In genomic region chr1:212235848-212236247, GRCh38 we compare ENCODE assay signal across 26 cellular contexts. TPM values are rescaled to one million over a fixed set of nuclear protein-coding genes. Genes with fewer than 3 reads are reported as not detected.
DNase-seq lines count a peak whose midpoint lies in the region; ATAC-seq, FAIRE-seq and TF ChIP-seq lines count a peak whose summit lies in the region.
"Had no signal": no experiment of that assay in that cellular context is flagged by ENCODE, and none has a peak within 500 bp of the region (broad histone marks: within the 10 kb centered on the region; RNA-seq: fewer than 3 reads in every experiment).

No MANE protein-coding gene starts in this region.

- H3K79me2 ChIP-seq in HepG2 (ENCODE audit: insufficient read depth, low read length) (no peaks in the 10 kb centered on the region), K562 (ENCODE audit: control insufficient read depth, insufficient read depth, low read length) (no peaks in the 10 kb centered on the region)

- H3K9me3 ChIP-seq in liver (ENCODE audit: control insufficient read depth in 4 of 4, low read length in 3 of 4) (no peaks in the 10 kb centered on the region), HepG2 (ENCODE audit: low read length) (no peaks in the 10 kb centered on the region), K562 (replicated peaks; ENCODE audit: control insufficient read depth, insufficient read depth, low read depth, low read length) (no peaks in the 10 kb centered on the region), psoas muscle (no peaks in the 10 kb centered on the region), tibial nerve (no peaks in the 10 kb centered on the region)
- H3K9me3 ChIP-seq: lower lobe of right lung, uterus had no signal

- DNase-seq in HepG2 (ENCODE audit: low spot score): no peak
- no peak for DNase-seq in K562 (ENCODE audit: extremely low read depth in 1 of 4, low spot score in 3 of 4)
- no peak for DNase-seq in psoas muscle
- DNase-seq in tibial nerve (ENCODE audit: low spot score in 2 of 2): no peak
- no peak for DNase-seq in dermis blood vessel endothelial cell
- DNase-seq: activated CD4-positive, CD25-positive, alpha-beta regulatory T cell; activated naive CD4-positive, alpha-beta T cell treated with anti-CD3 and anti-CD28 coated beads, Interleukin-2, amount 10 ng/mL, durations not matched to agents 7 days and 5 days; activated T-cell treated with anti-CD3 and anti-CD28 coated beads, Interleukin-2, amount 50 U/mL, for 4 hours; caudate nucleus; CD8-positive, alpha-beta T cell; DMS153; hippocampal formation; lower lobe of right lung; naive B cell; NCI-H1417; NCI-H2107; NCI-H510A treated with DMSO at 0.1 percent for 48 hours; occipital lobe; stimulated activated CD4-positive, alpha-beta T cell treated with anti-CD3 and anti-CD28 coated beads, Interleukin-12 subunit alpha, Interleukin-12 subunit beta, amount 100 ng/mL, for 4 hours; uterus had no signal

- H3K27ac ChIP-seq in liver (ENCODE audit: low read depth in 1 of 2, low read length in 2 of 2) (peak overlapping the region; percentile 45 to 82), HepG2 (ENCODE audit: extremely low read length, insufficient read depth, low read length) (no peak overlapping the region), K562 (ENCODE audit: extremely low read depth, low read depth, low read length) (no peak overlapping the region), psoas muscle (peak overlapping the region; percentile 90), tibial nerve (no peak overlapping the region)
- H3K27ac ChIP-seq: lower lobe of right lung had no signal

- in situ Hi-C loops in HepG2 (cut with HindIII; ENCODE audit: extremely low pct_ligation_motif_present, low pct_unique_long_range_greater_than_20kb): no loop called here
- in situ Hi-C loops in K562 (cut with MboI): no loop called here

- POLR2A ChIA-PET in HepG2 (lab: Yijun Ruan, JAX) (interaction anchor here (2.5 to 2.7 kb wide), 2 partner anchors 21 to 49 kb away, joined by 9 read pairs; no protein-coding TSS in a partner anchor), K562 (lab: Yijun Ruan, JAX) (interaction anchor here (0.6 to 1.9 kb wide), 6 partner anchors 10 to 374 kb away, joined by 3 to 8 read pairs (median 4); no protein-coding TSS in a partner anchor)

- H3K9ac ChIP-seq in liver (ENCODE audit: low read depth in 1 of 2, low read length in 2 of 2) (no peak overlapping the region), HepG2 (ENCODE audit: insufficient read depth, low read depth, low read length) (no peak overlapping the region), K562 (ENCODE audit: insufficient read depth in 1 of 2, low read depth in 2 of 2, low read length in 2 of 2) (peak overlapping the region in 1 of 2 experiments; percentile 59; a peak in 1 of 4 replicates)

- CTCF ChIA-PET in HepG2 (lab: Yijun Ruan, JAX; ENCODE audit: low intra/inter-chr PET ratio, low total read pairs): no interaction called here
- CTCF ChIA-PET in K562 (lab: Yijun Ruan, JAX; ENCODE audit: low intra/inter-chr PET ratio): no interaction called here

- BruUV-seq in HepG2 (replicated peaks; lab: Mats Ljungman, UMichigan): no TSS peak
- no TSS peak for BruUV-seq in K562 (replicated peaks; lab: Mats Ljungman, UMichigan)

- TF ChIP-seq POLR2A in HepG2 (IDR thresholded peaks at IDR 0.05; ENCODE audit: insufficient read depth in 1 of 2, low read depth in 2 of 2, low read length in 2 of 2) (no peak), K562 (conservative IDR thresholded peaks at IDR 0.05) (no peak), tibial nerve (IDR thresholded peaks at IDR 0.05) (no peak)

- TF ChIP-seq EP300 in HepG2 (IDR thresholded peaks at IDR 0.05; ENCODE audit: low read depth in 2 of 2, low read length in 2 of 2): no peak
- no peak for TF ChIP-seq EP300 in HepG2 (CRISPR knock-in tag; IDR thresholded peaks at IDR 0.05; ENCODE audit: borderline replicate concordance)
- no peak for TF ChIP-seq EP300 in K562 (IDR thresholded peaks at IDR 0.05; ENCODE audit: low read length)
- TF ChIP-seq EP300 in tibial nerve (IDR thresholded peaks at IDR 0.05): no peak

- H3K27me3 ChIP-seq in liver (ENCODE audit: control insufficient read depth in 4 of 4, insufficient read depth in 4 of 4, low read length in 3 of 4) (no peaks in the 10 kb centered on the region), HepG2 (ENCODE audit: control insufficient read depth in 1 of 2, insufficient read depth in 2 of 2, low read length in 2 of 2) (no peaks in the 10 kb centered on the region; a peak in 1 of 5 replicates), K562 (ENCODE audit: control insufficient read depth in 2 of 2, insufficient read depth in 2 of 2, low read length in 2 of 2) (no peaks in the 10 kb centered on the region), psoas muscle (ENCODE audit: insufficient read depth in 3 of 3, low read length in 2 of 3) (no peaks in the 10 kb centered on the region), tibial nerve (no peaks in the 10 kb centered on the region)
- H3K27me3 ChIP-seq: uterus had no signal

- FAIRE-seq in HepG2 (lab: Jason Lieb, UNC) (no peak), K562 (lab: Jason Lieb, UNC) (no peak)
- FAIRE-seq: G401.6, RCC 7860 had no signal

- WGBS in liver: 89% methylated on average over 5 of the region's 5 CpGs
- WGBS in HepG2 (ENCODE audit: low lambda C conversion rate): 30% methylated on average over 3 of the region's 5 CpGs
- 34% methylated on average over 5 of the region's 5 CpGs for WGBS in K562 (ENCODE audit: insufficient coverage, low coverage, missing lambda C conversion rate)
- WGBS in psoas muscle, 3 donors: 67 to 77% (median 75%) methylated on average over 5 of the region's 5 CpGs
- 73 to 75% methylated on average over 5 of the region's 5 CpGs for WGBS in tibial nerve, 2 donors

- no peaks in the 10 kb centered on the region for H3K36me3 ChIP-seq in liver (ENCODE audit: control insufficient read depth in 4 of 4, insufficient read depth in 3 of 4, low read depth in 1 of 4, low read length in 3 of 4)
- no peaks in the 10 kb centered on the region for H3K36me3 ChIP-seq in HepG2 (replicated peaks in 1 of 2; ENCODE audit: control insufficient read depth in 1 of 2, insufficient read depth in 2 of 2, low read length in 2 of 2)
- H3K36me3 ChIP-seq in K562 (ENCODE audit: control insufficient read depth, insufficient read depth, low read length): no peaks in the 10 kb centered on the region
- no peaks in the 10 kb centered on the region for H3K36me3 ChIP-seq in psoas muscle (ENCODE audit: insufficient read depth in 1 of 2, low read depth in 1 of 2)
- no peaks in the 10 kb centered on the region for H3K36me3 ChIP-seq in tibial nerve
- H3K36me3 ChIP-seq: lower lobe of right lung, uterus had no signal

- intact Hi-C loops in HepG2 (cut with micrococcal nuclease; ENCODE audit: unreplicated experiment) (no loop called here), K562 (cut with micrococcal nuclease) (loop anchor here (5.0 kb wide), 1 partner anchor 84 kb away; no protein-coding TSS in a partner anchor), psoas muscle (cut with DNase I) (loop anchor here (5.0 kb wide), 2 partner anchors 46 to 119 kb away; no protein-coding TSS in a partner anchor)

- H3K9me1 ChIP-seq in K562 (ENCODE audit: control insufficient read depth, insufficient read depth, low read length): no peaks in the 10 kb centered on the region

- TF ChIP-seq RAD21 in liver (IDR thresholded peaks at IDR 0.05): no peak
- TF ChIP-seq RAD21 in HepG2 (CRISPR knock-in tag; IDR thresholded peaks at IDR 0.05): no peak
- no peak for TF ChIP-seq RAD21 in K562 (CRISPR knock-in tag; conservative IDR thresholded peaks at IDR 0.05 in 1 of 2, IDR thresholded peaks at IDR 0.05 in 1 of 2)

- H2AFZ ChIP-seq in HepG2 (ENCODE audit: low read length): no peak overlapping the region
- H2AFZ ChIP-seq in K562 (ENCODE audit: low read depth, low read length): peak overlapping the region; percentile 21

- ATAC-seq in HepG2 (no peak), K562 (no peak), psoas muscle (no peak), HG03469 (IDR thresholded peaks at IDR 0.05; ENCODE audit: unreplicated experiment) (no peak)
- ATAC-seq: activated T-cell treated with anti-CD3 and anti-CD28 coated beads, Interleukin-2, amount 50 U/mL, for 4 hours; CD8-positive, alpha-beta T cell; GM23338; lower lobe of right lung; SK-N-SH treated with all-trans-retinoic acid at 6 μM for 48 hours had no signal

- TF ChIP-seq CTCF in liver (IDR thresholded peaks at IDR 0.05; ENCODE audit: low read depth, low read length, missing input control): no peak
- no peak for TF ChIP-seq CTCF in HepG2 (CRISPR knock-in tag; IDR thresholded peaks at IDR 0.05)
- no peak for TF ChIP-seq CTCF in K562 (IDR thresholded peaks at IDR 0.05 in 2 of 3, conservative IDR thresholded peaks at IDR 0.05 in 1 of 3; ENCODE audit: insufficient read depth in 2 of 3, low read depth in 1 of 3, low read length in 3 of 3)
- no peak for TF ChIP-seq CTCF in psoas muscle (IDR thresholded peaks at IDR 0.05)
- no peak for TF ChIP-seq CTCF in tibial nerve (IDR thresholded peaks at IDR 0.05)

- H3K4me2 ChIP-seq in HepG2 (ENCODE audit: low read depth, low read length): no peak overlapping the region
- H3K4me2 ChIP-seq in K562 (ENCODE audit: insufficient read depth, low read length): no peak overlapping the region
- H3K4me2 ChIP-seq: GM23338 had no signal

- H3K4me1 ChIP-seq in liver (ENCODE audit: control insufficient read depth in 4 of 4, insufficient read depth in 4 of 4, low read length in 3 of 4): peaks cover 5 to 22% (median 8%) of the 10 kb centered on the region in 4 donors
- peaks cover 51% of the 10 kb centered on the region for H3K4me1 ChIP-seq in HepG2 (ENCODE audit: insufficient read depth, low read length)
- peaks cover 24 to 58% of the 10 kb centered on the region in 2 experiments for H3K4me1 ChIP-seq in K562 (replicated peaks in 1 of 2; ENCODE audit: control insufficient read depth in 2 of 2, insufficient read depth in 2 of 2, low read length in 2 of 2)
- peaks cover 60% of the 10 kb centered on the region for H3K4me1 ChIP-seq in psoas muscle
- peaks cover 0 to 12% (median 5%) of the 10 kb centered on the region in 4 donors for H3K4me1 ChIP-seq in tibial nerve

- H3K4me3 ChIP-seq in liver (ENCODE audit: low read depth in 1 of 3, low read length in 3 of 3) (no peak overlapping the region), HepG2 (replicated peaks in 1 of 3; ENCODE audit: insufficient read depth in 1 of 3, low read depth in 2 of 3, low read length in 3 of 3) (no peak overlapping the region), K562 (no peak overlapping the region), psoas muscle (no peak overlapping the region), tibial nerve (no peak overlapping the region)
- H3K4me3 ChIP-seq: GM23338, lower lobe of right lung, uterus had no signal

- H4K20me1 ChIP-seq in HepG2 (ENCODE audit: insufficient read depth, low read length): no peaks in the 10 kb centered on the region
- no peaks in the 10 kb centered on the region for H4K20me1 ChIP-seq in K562 (replicated peaks; ENCODE audit: control insufficient read depth, insufficient read depth, low read length)

RNA-seq across cellular contexts. Expression of gene PPP2R5A, which starts 49.4 kb away (rescaled TPM):
- total RNA-seq in liver (10 to 100 TPM; 29.5 to 40.7 TPM), HepG2 (2016; rRNA removed; fragmentation: Illumina TruSeq; extraction: Trizol) (22.0 and 26.5 TPM in 2 replicates), K562 (2014; rRNA removed) (57.2 and 59.8 TPM in 2 replicates), K562 (2014; rRNA removed; fragmentation: Illumina TruSeq; extraction: Trizol) (64.3 and 73.5 TPM in 2 replicates), K562 (2015; rRNA removed; fragmentation: Illumina TruSeq; extraction: Trizol) (66.1 and 69.6 TPM in 2 replicates), K562 (2021) (70.9 and 71.1 TPM in 2 replicates), psoas muscle (10 to 100 TPM; 28.5 to 55.1 (median 32.0) TPM), tibial nerve (10 to 100 TPM; 38.5 to 48.0 (median 41.7) TPM), dermis blood vessel endothelial cell (77.1 and 87.5 TPM in 2 replicates)
- polyA plus RNA-seq in liver (10 to 100 TPM; 22.9 to 27.4 TPM), HepG2 (2011; rRNA removed) (27.5 and 31.4 TPM in 2 replicates), K562 (2011; rRNA removed) (79.3 and 106 TPM in 2 replicates), K562 (2014; fragmentation: Illumina TruSeq; extraction: Trizol) (62.9 and 71.3 TPM in 2 replicates), K562 (2014; fragmentation: Nextera tagmentation; extraction: Ambion mirVana) (10 to 100 TPM; 26.9 to 31.2 TPM), K562 (2014; rRNA removed) (53.8 and 62.2 TPM in 2 replicates), psoas muscle (10 to 100 TPM; 27.7 to 46.5 (median 28.1) TPM)
- total RNA-seq in HepG2 (2016; cell fraction: cytosol; rRNA removed; fragmentation: Illumina TruSeq; extraction: Trizol; ENCODE audit: low read depth): 6.9 and 7.3 TPM in 2 replicates
- 21.8 and 25.0 TPM in 2 replicates for total RNA-seq in HepG2 (2016; cell fraction: insoluble cytoplasmic fraction; rRNA removed; fragmentation: Illumina TruSeq; extraction: Trizol)
- total RNA-seq in HepG2 (2016; cell fraction: membrane; rRNA removed; fragmentation: Illumina TruSeq; extraction: Trizol): 22.7 and 24.3 TPM in 2 replicates
- 15.8 and 16.6 TPM in 2 replicates for total RNA-seq in HepG2 (2016; cell fraction: nucleus; rRNA removed; fragmentation: Illumina TruSeq; extraction: Trizol)
- polyA plus RNA-seq in HepG2 (2011; cell fraction: cytosol; rRNA removed): 14.2 and 20.6 TPM in 2 replicates
- polyA plus RNA-seq in HepG2 (2011; cell fraction: nucleus; rRNA removed): 13.4 and 15.4 TPM in 2 replicates
- 20.6 and 22.6 TPM in 2 replicates for polyA plus RNA-seq in HepG2 (2012)
- 5.8 and 6.4 TPM in 2 replicates for polyA plus RNA-seq in HepG2 (2016; cell fraction: cytosol; fragmentation: Illumina TruSeq; extraction: Trizol; ENCODE audit: low read depth)
- 27.2 and 28.9 TPM in 2 replicates for polyA plus RNA-seq in HepG2 (2016; cell fraction: insoluble cytoplasmic fraction; fragmentation: Illumina TruSeq; extraction: Trizol; ENCODE audit: low read depth)
- polyA plus RNA-seq in HepG2 (2016; cell fraction: membrane; fragmentation: Illumina TruSeq; extraction: Trizol; ENCODE audit: low read depth): 18.6 and 19.6 TPM in 2 replicates
- 19.9 and 22.9 TPM in 2 replicates for polyA plus RNA-seq in HepG2 (2016; cell fraction: nucleus; fragmentation: Illumina TruSeq; extraction: Trizol; ENCODE audit: insufficient read depth, low read depth)
- polyA minus RNA-seq in HepG2 (2011; rRNA and poly(A)+ RNA removed; ENCODE audit: low replicate concordance): 10.8 and 12.7 TPM in 2 replicates
- polyA minus RNA-seq in HepG2 (2011; cell fraction: cytosol; rRNA and poly(A)+ RNA removed): 16.4 and 21.3 TPM in 2 replicates
- polyA minus RNA-seq in HepG2 (2011; cell fraction: nucleus; rRNA and poly(A)+ RNA removed): 21.4 and 23.7 TPM in 2 replicates
- total RNA-seq in K562 (2011; cell fraction: chromatin; rRNA removed; ENCODE audit: low replicate concordance): 22.5 and 38.1 TPM in 2 replicates
- total RNA-seq in K562 (2011; cell fraction: nucleolus; rRNA removed): 17.6 and 18.8 TPM in 2 replicates
- 24.0 and 38.3 TPM in 2 replicates for total RNA-seq in K562 (2011; cell fraction: nucleoplasm; rRNA removed)
- 37.4 and 45.8 TPM in 2 replicates for polyA plus RNA-seq in K562 (2011; cell fraction: cytosol; rRNA removed)
- 26.6 and 37.4 TPM in 2 replicates for polyA plus RNA-seq in K562 (2011; cell fraction: nucleus; rRNA removed)
- polyA plus RNA-seq in K562 (2012): 45.3 and 51.5 TPM in 2 replicates
- polyA minus RNA-seq in K562 (2011; rRNA and poly(A)+ RNA removed): 59.4 and 61.4 TPM in 2 replicates
- 33.0 and 37.2 TPM in 2 replicates for polyA minus RNA-seq in K562 (2011; cell fraction: cytosol; rRNA and poly(A)+ RNA removed)
- polyA minus RNA-seq in K562 (2011; cell fraction: nucleus; rRNA and poly(A)+ RNA removed): 25.4 and 30.1 TPM in 2 replicates

Comparison
In these comparisons a context has a peak if more than half of its experiments do, and no peak if none do; other contexts are left out.
1. H3K27ac ChIP-seq: peak in liver (2 of 2) and psoas muscle (single experiment); none in HepG2 (single experiment), K562 (single experiment) and tibial nerve (0 of 4).